2 cellular contexts compared by ENCODE assay signal in the genomic region with DNA sequence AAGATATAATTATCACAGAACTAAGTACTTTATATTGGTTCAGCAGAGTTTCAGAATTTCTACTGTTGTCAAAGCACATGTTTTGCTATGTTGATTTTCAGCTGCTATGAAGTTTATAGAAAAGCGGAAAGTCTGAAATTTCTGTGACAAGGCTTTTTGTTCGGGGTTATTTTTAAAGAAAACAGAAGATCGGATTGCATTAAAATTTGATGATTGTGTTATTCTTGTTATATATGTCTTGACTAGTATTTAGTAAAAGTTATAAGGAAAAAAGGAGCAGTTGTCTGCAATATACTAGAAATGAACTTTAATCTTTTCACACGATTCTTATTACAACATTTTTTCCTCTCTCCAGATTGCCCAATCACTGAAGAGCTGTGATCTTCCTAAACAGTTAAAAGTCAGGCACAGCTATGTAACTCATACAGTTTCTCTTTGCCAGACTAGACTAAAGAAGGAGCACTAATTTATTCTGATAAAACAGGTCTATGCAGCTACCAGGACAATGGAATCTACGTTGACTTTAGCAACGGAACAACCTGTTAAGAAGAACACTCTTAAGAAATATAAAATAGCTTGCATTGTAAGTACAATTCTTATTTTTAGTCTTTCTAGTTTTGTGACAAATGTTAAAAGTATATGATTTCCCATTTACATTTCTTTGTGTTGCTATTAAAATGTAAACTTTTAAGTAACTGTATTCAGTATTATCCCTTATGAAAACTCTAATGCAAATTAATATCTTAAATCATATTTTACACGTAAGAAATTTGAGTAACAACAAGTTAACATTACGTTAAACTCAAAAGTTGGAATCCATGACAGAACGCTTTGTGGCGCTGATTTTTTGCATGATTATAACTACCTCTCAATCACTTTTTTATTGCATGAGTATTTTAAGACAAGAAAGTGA.
TF ChIP-seq lines count a peak whose summit lies in the region.

A gene (plus strand): TSS at position 423 of the 913 bp plus-strand sequence. CDS start 83 bp downstream, at position 506.

TF ChIP-seq in SK-N-SH, 30 proteins besides CTCF, POLR2A, EP300 and RAD21 (continued from another document):
- TF ChIP-seq, protein P1, sequence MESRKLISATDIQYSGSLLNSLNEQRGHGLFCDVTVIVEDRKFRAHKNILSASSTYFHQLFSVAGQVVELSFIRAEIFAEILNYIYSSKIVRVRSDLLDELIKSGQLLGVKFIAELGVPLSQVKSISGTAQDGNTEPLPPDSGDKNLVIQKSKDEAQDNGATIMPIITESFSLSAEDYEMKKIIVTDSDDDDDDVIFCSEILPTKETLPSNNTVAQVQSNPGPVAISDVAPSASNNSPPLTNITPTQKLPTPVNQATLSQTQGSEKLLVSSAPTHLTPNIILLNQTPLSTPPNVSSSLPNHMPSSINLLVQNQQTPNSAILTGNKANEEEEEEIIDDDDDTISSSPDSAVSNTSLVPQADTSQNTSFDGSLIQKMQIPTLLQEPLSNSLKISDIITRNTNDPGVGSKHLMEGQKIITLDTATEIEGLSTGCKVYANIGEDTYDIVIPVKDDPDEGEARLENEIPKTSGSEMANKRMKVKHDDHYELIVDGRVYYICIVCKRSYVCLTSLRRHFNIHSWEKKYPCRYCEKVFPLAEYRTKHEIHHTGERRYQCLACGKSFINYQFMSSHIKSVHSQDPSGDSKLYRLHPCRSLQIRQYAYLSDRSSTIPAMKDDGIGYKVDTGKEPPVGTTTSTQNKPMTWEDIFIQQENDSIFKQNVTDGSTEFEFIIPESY (IDR thresholded peaks at IDR 0.05; ENCODE audit: borderline replicate concordance, low read depth): no peak
- TF ChIP-seq, protein P2, sequence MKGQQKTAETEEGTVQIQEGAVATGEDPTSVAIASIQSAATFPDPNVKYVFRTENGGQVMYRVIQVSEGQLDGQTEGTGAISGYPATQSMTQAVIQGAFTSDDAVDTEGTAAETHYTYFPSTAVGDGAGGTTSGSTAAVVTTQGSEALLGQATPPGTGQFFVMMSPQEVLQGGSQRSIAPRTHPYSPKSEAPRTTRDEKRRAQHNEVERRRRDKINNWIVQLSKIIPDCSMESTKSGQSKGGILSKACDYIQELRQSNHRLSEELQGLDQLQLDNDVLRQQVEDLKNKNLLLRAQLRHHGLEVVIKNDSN (IDR thresholded peaks at IDR 0.05; ENCODE audit: borderline replicate concordance, low read depth): no peak
- TF ChIP-seq ELF1 (IDR thresholded peaks at IDR 0.05) (no peak), NFIC (IDR thresholded peaks at IDR 0.05; ENCODE audit: borderline replicate concordance) (no peak), GABPA (IDR thresholded peaks at IDR 0.05; ENCODE audit: low read depth) (no peak), YY1 (IDR thresholded peaks at IDR 0.05; ENCODE audit: low read depth) (no peak), SMC3 (IDR thresholded peaks at IDR 0.05; ENCODE audit: low read depth, low read length) (no peak), RXRA (IDR thresholded peaks at IDR 0.05; ENCODE audit: borderline replicate concordance, low read depth) (no peak), JUND (IDR thresholded peaks at IDR 0.05) (no peak), EZH2phosphoT487 (IDR thresholded peaks at IDR 0.05; ENCODE audit: borderline replicate concordance, low read depth) (no peak)
- TF ChIP-seq, protein P3, sequence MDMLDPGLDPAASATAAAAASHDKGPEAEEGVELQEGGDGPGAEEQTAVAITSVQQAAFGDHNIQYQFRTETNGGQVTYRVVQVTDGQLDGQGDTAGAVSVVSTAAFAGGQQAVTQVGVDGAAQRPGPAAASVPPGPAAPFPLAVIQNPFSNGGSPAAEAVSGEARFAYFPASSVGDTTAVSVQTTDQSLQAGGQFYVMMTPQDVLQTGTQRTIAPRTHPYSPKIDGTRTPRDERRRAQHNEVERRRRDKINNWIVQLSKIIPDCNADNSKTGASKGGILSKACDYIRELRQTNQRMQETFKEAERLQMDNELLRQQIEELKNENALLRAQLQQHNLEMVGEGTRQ (IDR thresholded peaks at IDR 0.05; ENCODE audit: borderline replicate concordance, low read depth, low read length): no peak
- TF ChIP-seq, protein P4, sequence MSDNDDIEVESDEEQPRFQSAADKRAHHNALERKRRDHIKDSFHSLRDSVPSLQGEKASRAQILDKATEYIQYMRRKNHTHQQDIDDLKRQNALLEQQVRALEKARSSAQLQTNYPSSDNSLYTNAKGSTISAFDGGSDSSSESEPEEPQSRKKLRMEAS (IDR thresholded peaks at IDR 0.05; ENCODE audit: low read depth): no peak

TF ChIP-seq in SK-N-SH treated with all-trans-retinoic acid at 6 μM for 48 hours, 23 proteins besides CTCF, POLR2A, EP300 and RAD21 (continued from another document):
- TF ChIP-seq, protein P5, sequence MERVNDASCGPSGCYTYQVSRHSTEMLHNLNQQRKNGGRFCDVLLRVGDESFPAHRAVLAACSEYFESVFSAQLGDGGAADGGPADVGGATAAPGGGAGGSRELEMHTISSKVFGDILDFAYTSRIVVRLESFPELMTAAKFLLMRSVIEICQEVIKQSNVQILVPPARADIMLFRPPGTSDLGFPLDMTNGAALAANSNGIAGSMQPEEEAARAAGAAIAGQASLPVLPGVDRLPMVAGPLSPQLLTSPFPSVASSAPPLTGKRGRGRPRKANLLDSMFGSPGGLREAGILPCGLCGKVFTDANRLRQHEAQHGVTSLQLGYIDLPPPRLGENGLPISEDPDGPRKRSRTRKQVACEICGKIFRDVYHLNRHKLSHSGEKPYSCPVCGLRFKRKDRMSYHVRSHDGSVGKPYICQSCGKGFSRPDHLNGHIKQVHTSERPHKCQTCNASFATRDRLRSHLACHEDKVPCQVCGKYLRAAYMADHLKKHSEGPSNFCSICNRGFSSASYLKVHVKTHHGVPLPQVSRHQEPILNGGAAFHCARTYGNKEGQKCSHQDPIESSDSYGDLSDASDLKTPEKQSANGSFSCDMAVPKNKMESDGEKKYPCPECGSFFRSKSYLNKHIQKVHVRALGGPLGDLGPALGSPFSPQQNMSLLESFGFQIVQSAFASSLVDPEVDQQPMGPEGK (CRISPR knock-in tag; IDR thresholded peaks at IDR 0.05; ENCODE audit: borderline replicate concordance): no peak
- TF ChIP-seq ISL1 (CRISPR knock-in tag; IDR thresholded peaks at IDR 0.05): no peak
- no peak for TF ChIP-seq ZC3H10 (CRISPR knock-in tag; IDR thresholded peaks at IDR 0.05)
- TF ChIP-seq TOX (CRISPR knock-in tag; IDR thresholded peaks at IDR 0.05; ENCODE audit: borderline replicate concordance): no peak
- TF ChIP-seq PPARA (CRISPR knock-in tag; IDR thresholded peaks at IDR 0.05; ENCODE audit: borderline replicate concordance): no peak
- TF ChIP-seq ESRRG (CRISPR knock-in tag; IDR thresholded peaks at IDR 0.05): no peak
- TF ChIP-seq RARB (CRISPR knock-in tag; IDR thresholded peaks at IDR 0.05): no peak
- TF ChIP-seq, protein P6, sequence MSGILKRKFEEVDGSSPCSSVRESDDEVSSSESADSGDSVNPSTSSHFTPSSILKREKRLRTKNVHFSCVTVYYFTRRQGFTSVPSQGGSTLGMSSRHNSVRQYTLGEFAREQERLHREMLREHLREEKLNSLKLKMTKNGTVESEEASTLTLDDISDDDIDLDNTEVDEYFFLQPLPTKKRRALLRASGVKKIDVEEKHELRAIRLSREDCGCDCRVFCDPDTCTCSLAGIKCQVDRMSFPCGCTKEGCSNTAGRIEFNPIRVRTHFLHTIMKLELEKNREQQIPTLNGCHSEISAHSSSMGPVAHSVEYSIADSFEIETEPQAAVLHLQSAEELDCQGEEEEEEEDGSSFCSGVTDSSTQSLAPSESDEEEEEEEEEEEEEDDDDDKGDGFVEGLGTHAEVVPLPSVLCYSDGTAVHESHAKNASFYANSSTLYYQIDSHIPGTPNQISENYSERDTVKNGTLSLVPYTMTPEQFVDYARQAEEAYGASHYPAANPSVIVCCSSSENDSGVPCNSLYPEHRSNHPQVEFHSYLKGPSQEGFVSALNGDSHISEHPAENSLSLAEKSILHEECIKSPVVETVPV (CRISPR knock-in tag; IDR thresholded peaks at IDR 0.05): no peak
- no peak for TF ChIP-seq ZNF70 (CRISPR knock-in tag; IDR thresholded peaks at IDR 0.05)
- no peak for TF ChIP-seq GLIS3 (CRISPR knock-in tag; IDR thresholded peaks at IDR 0.05)
- TF ChIP-seq ARNTL (CRISPR knock-in tag; IDR thresholded peaks at IDR 0.05; ENCODE audit: borderline replicate concordance, low read depth): no peak
- TF ChIP-seq, protein P7, sequence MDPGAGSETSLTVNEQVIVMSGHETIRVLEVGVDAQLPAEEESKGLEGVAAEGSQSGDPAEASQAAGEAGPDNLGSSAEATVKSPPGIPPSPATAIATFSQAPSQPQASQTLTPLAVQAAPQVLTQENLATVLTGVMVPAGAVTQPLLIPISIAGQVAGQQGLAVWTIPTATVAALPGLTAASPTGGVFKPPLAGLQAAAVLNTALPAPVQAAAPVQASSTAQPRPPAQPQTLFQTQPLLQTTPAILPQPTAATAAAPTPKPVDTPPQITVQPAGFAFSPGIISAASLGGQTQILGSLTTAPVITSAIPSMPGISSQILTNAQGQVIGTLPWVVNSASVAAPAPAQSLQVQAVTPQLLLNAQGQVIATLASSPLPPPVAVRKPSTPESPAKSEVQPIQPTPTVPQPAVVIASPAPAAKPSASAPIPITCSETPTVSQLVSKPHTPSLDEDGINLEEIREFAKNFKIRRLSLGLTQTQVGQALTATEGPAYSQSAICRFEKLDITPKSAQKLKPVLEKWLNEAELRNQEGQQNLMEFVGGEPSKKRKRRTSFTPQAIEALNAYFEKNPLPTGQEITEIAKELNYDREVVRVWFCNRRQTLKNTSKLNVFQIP (CRISPR knock-in tag; IDR thresholded peaks at IDR 0.05; ENCODE audit: borderline replicate concordance, low read depth): no peak
- TF ChIP-seq BACH2 (CRISPR knock-in tag; IDR thresholded peaks at IDR 0.05; ENCODE audit: borderline replicate concordance): no peak
- no peak for TF ChIP-seq ZNF565 (CRISPR knock-in tag; conservative IDR thresholded peaks at IDR 0.05; ENCODE audit: low read depth)
